Comparison of ENCODE assay signal across 13 cellular contexts in genomic region chr5:138385660-138386059, GRCh38. TPM values are rescaled to one million over a fixed set of nuclear protein-coding genes. Genes with fewer than 3 reads are reported as not detected.
"Had no signal": no experiment of that assay in that cellular context is flagged by ENCODE, and none has a peak within 500 bp of the region (broad histone marks: within the 10 kb centered on the region; RNA-seq: fewer than 3 reads in every experiment).

No MANE protein-coding gene starts in this region.

- H3K4me3 ChIP-seq: neural progenitor cell, right lobe of liver, tibial artery, uterus had no signal

- H3K36me3 ChIP-seq: uterus had no signal

- H3K27ac Mint-ChIP-seq: mesothelial cell of epicardium; neural progenitor cell; stimulated activated naive CD8-positive, alpha-beta T cell treated with anti-CD3 and anti-CD28 coated beads, Interleukin-15, Interleukin-2, amounts not matched to agents 100 ng/mL and 50 ng/mL, for 24 hours had no signal

- H3K9ac ChIP-seq: neural progenitor cell, parathyroid adenoma had no signal

- DNase-seq: activated CD4-positive, alpha-beta T cell treated with anti-CD3 and anti-CD28 coated beads for 48 hours; activated naive CD4-positive, alpha-beta T cell treated with anti-CD3 and anti-CD28 coated beads, Interleukin-2, amount 50 U/mL, for 16 hours; activated T-cell treated with anti-CD3 and anti-CD28 coated beads for 4 hours; kidney; right lobe of liver; stimulated activated CD4-positive, alpha-beta T cell treated with anti-CD3 and anti-CD28 coated beads, Interleukin-2, amount 100 ng/mL, for 24 hours; tibial artery; uterus; WERI-Rb-1 had no signal

- H3K27me3 ChIP-seq: neural progenitor cell, right lobe of liver, tibial artery, uterus had no signal

- H3K9me3 Mint-ChIP-seq: mesothelial cell of epicardium; neural progenitor cell; stimulated activated naive CD8-positive, alpha-beta T cell treated with anti-CD3 and anti-CD28 coated beads, Interleukin-15, Interleukin-2, amounts not matched to agents 100 ng/mL and 50 ng/mL, for 24 hours had no signal

- H3K9me3 ChIP-seq: right lobe of liver, tibial artery, uterus had no signal

- H3K4me1 Mint-ChIP-seq: mesothelial cell of epicardium, neural progenitor cell had no signal

- H3K27me3 Mint-ChIP-seq: stimulated activated naive CD8-positive, alpha-beta T cell treated with anti-CD3 and anti-CD28 coated beads, Interleukin-15, Interleukin-2, amounts not matched to agents 100 ng/mL and 50 ng/mL, for 24 hours had no signal

- H3K27ac ChIP-seq: neural progenitor cell, right lobe of liver, tibial artery, uterus, WERI-Rb-1 had no signal

- H3K4me3 Mint-ChIP-seq: mesothelial cell of epicardium; neural progenitor cell; stimulated activated naive CD8-positive, alpha-beta T cell treated with anti-CD3 and anti-CD28 coated beads, Interleukin-15, Interleukin-2, amounts not matched to agents 100 ng/mL and 50 ng/mL, for 24 hours had no signal

- H3K4me1 ChIP-seq: neural progenitor cell, right lobe of liver, tibial artery, uterus had no signal

RNA-seq across cellular contexts. Expression of gene REEP2, which starts 53.2 kb away (rescaled TPM):
- total RNA-seq: right lobe of liver had no signal
